ENCODE assay signal across 8 cellular contexts in the genomic region with DNA sequence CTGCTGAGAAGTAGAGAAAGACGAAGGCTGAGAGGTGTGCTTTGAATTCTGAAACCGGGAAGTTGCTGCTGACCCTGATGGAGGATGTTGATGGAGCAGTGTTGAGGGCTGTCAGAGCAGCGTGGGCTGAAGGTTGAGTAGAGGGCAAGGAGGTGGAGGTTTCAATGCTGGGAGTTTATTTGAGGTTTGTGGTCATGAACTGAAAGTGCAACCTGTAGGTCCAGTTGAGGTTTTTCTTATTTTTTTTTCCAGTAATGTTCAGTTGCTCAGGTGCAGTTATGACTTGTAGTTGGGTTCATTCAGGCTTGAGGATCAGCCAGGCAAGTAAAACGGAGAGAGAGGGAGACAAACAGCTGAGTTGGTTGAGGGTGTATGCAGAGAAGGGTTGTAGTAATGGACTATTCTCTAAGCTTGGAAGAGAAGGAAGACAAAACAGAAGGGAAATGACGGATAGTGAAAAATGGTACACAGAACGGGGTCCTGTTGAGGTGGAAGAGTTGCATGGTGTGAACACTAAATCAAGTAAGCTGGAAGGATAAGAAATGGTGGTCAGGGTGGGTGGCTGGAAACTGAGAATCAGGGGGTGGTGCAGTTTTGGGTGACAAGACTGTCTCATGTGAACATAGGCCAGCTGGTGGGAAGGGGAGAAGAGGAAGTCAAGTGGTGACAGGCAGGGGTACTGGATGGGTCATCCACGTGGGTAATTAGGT. TPM values are rescaled to one million over a fixed set of nuclear protein-coding genes. Genes with fewer than 3 reads are reported as not detected.
DNase-seq lines count a peak whose midpoint lies in the region; ATAC-seq and TF ChIP-seq lines count a peak whose summit lies in the region.

No MANE protein-coding gene starts in this region.

- H3K27me3 ChIP-seq in CD4-positive, alpha-beta T cell (ENCODE audit: control insufficient read depth, insufficient read depth, low read length) = no peaks in the 10 kb centered on the region

- intact Hi-C loops in CD4-positive, alpha-beta T cell (cut with DNase I, micrococcal nuclease) = no loop called here

- no peak overlapping the region for H3K27ac ChIP-seq in CD4-positive, alpha-beta T cell (ENCODE audit: low read depth, low read length)

- CTCF ChIA-PET in CD4-positive, alpha-beta T cell (lab: Charles Lee) = no interaction called here

- no peaks in the 10 kb centered on the region for H3K27me3 Mint-ChIP-seq in CD4-positive, alpha-beta T cell
- no peaks in the 10 kb centered on the region for H3K27me3 Mint-ChIP-seq in activated naive CD8-positive, alpha-beta T cell treated with anti-CD3 and anti-CD28 coated beads for 36 hours
- H3K27me3 Mint-ChIP-seq in type B pancreatic cell (peaks cover 3% of the 10 kb centered on the region), progenitor cell of endocrine pancreas (no peaks in the 10 kb centered on the region)

- H3K4me1 Mint-ChIP-seq in CD4-positive, alpha-beta T cell (ENCODE audit: low read depth) = peaks cover 11% of the 10 kb centered on the region
- H3K4me1 Mint-ChIP-seq in activated naive CD8-positive, alpha-beta T cell treated with anti-CD3 and anti-CD28 coated beads for 36 hours = peaks cover 18% of the 10 kb centered on the region
- H3K4me1 Mint-ChIP-seq in type B pancreatic cell (ENCODE audit: unreplicated experiment) = peaks cover 6% of the 10 kb centered on the region
- no peaks in the 10 kb centered on the region for H3K4me1 Mint-ChIP-seq in progenitor cell of endocrine pancreas (ENCODE audit: low read depth)

- POLR2A ChIA-PET in CD4-positive, alpha-beta T cell (lab: Charles Lee) = interaction anchor here (1.4 kb wide), 1 partner anchor 232 kb away, joined by 7 read pairs; the partner anchor contains the start of genes CYB5D2 and ZZEF1

- peak; percentile 73 for ATAC-seq in CD4-positive, alpha-beta T cell (ENCODE audit: poor library complexity)
- ATAC-seq in GM19468 (IDR thresholded peaks at IDR 0.05; ENCODE audit: extremely low read depth, unreplicated experiment) = peak; percentile 46
- peak; percentile 68 for ATAC-seq in HG03521 (IDR thresholded peaks at IDR 0.05; ENCODE audit: unreplicated experiment)

- H3K36me3 Mint-ChIP-seq in CD4-positive, alpha-beta T cell (ENCODE audit: low read depth) = no peaks in the 10 kb centered on the region
- H3K36me3 Mint-ChIP-seq in activated naive CD8-positive, alpha-beta T cell treated with anti-CD3 and anti-CD28 coated beads for 36 hours = no peaks in the 10 kb centered on the region
- H3K36me3 Mint-ChIP-seq in type B pancreatic cell (no peaks in the 10 kb centered on the region), progenitor cell of endocrine pancreas (ENCODE audit: insufficient read depth) (no peaks in the 10 kb centered on the region)

- peak overlapping the region; percentile 64 for H3K27ac Mint-ChIP-seq in CD4-positive, alpha-beta T cell
- H3K27ac Mint-ChIP-seq in activated naive CD8-positive, alpha-beta T cell treated with anti-CD3 and anti-CD28 coated beads for 36 hours = peak overlapping the region; percentile 82
- H3K27ac Mint-ChIP-seq in type B pancreatic cell (peak overlapping the region; percentile 32), progenitor cell of endocrine pancreas (no peak overlapping the region)

- TF ChIP-seq CTCF in CD4-positive, alpha-beta T cell (IDR thresholded peaks at IDR 0.05) = no peak
- TF ChIP-seq CTCF in type B pancreatic cell (conservative IDR thresholded peaks at IDR 0.05) (no peak), progenitor cell of endocrine pancreas (IDR thresholded peaks at IDR 0.05; ENCODE audit: unreplicated experiment) (no peak)

- H3K4me3 Mint-ChIP-seq in CD4-positive, alpha-beta T cell = peak overlapping the region; percentile 43
- peak overlapping the region; percentile 33 for H3K4me3 Mint-ChIP-seq in activated naive CD8-positive, alpha-beta T cell treated with anti-CD3 and anti-CD28 coated beads for 36 hours
- H3K4me3 Mint-ChIP-seq in type B pancreatic cell (no peak overlapping the region), progenitor cell of endocrine pancreas (ENCODE audit: low read depth) (no peak overlapping the region)

- no peaks in the 10 kb centered on the region for H3K9me3 ChIP-seq in CD4-positive, alpha-beta T cell (ENCODE audit: control insufficient read depth, low read length)

- DNase-seq in CD4-positive, alpha-beta T cell = no peak
- peak; percentile 73 for DNase-seq in activated naive CD8-positive, alpha-beta T cell treated with anti-CD3 and anti-CD28 coated beads for 36 hours
- DNase-seq in type B pancreatic cell (ENCODE audit: extremely low spot score, unreplicated experiment) (no peak), T-helper 9 cell (no peak), DMS79 treated with DMSO at 0.1 percent for 48 hours (lab: John Stamatoyannopoulos, UW) (no peak), progenitor cell of endocrine pancreas (ENCODE audit: low spot score, unreplicated experiment) (no peak)

- no peaks in the 10 kb centered on the region for H3K9me3 Mint-ChIP-seq in CD4-positive, alpha-beta T cell
- H3K9me3 Mint-ChIP-seq in activated naive CD8-positive, alpha-beta T cell treated with anti-CD3 and anti-CD28 coated beads for 36 hours = no peaks in the 10 kb centered on the region
- no peaks in the 10 kb centered on the region for H3K9me3 Mint-ChIP-seq in type B pancreatic cell
- no peaks in the 10 kb centered on the region for H3K9me3 Mint-ChIP-seq in progenitor cell of endocrine pancreas (ENCODE audit: low read depth)

RNA-seq across cellular contexts. Expression of gene UBE2G1, which starts 8.7 kb away (rescaled TPM):
- 10 to 100 TPM; 58.5 to 58.8 TPM for total RNA-seq in CD4-positive, alpha-beta T cell
- total RNA-seq in activated naive CD8-positive, alpha-beta T cell treated with anti-CD3 and anti-CD28 coated beads for 36 hours = 10 to 100 TPM; 58.8 to 63.9 TPM
- total RNA-seq in type B pancreatic cell (ENCODE audit: low replicate concordance) = 77.7 and 102 TPM in 2 replicates
- 82.6 and 87.8 TPM in 2 replicates for total RNA-seq in progenitor cell of endocrine pancreas

RNA-seq across cellular contexts. Expression of gene SPNS3, which starts 58.5 kb away (rescaled TPM):
- total RNA-seq in CD4-positive, alpha-beta T cell = 1 to 10 TPM; 2.3 to 2.5 TPM
- 10 to 100 TPM; 11.7 to 14.3 TPM for total RNA-seq in activated naive CD8-positive, alpha-beta T cell treated with anti-CD3 and anti-CD28 coated beads for 36 hours
- total RNA-seq in type B pancreatic cell (ENCODE audit: low replicate concordance) (0.31 and 0.34 TPM in 2 replicates), progenitor cell of endocrine pancreas (not detected in 2 replicates)

Comparison
In these comparisons a context has a peak if more than half of its experiments do, and no peak if none do; other contexts are left out.
1. H3K4me3 Mint-ChIP-seq: peak in CD4-positive, alpha-beta T cell (single experiment) and activated naive CD8-positive, alpha-beta T cell treated with anti-CD3 and anti-CD28 coated beads for 36 hours (single experiment); none in type B pancreatic cell (single experiment) and progenitor cell of endocrine pancreas (single experiment).
2. Peak in every context shown above with its lines, with median percentiles within 50 percentile points of each other: ATAC-seq.